In the genomic region with DNA sequence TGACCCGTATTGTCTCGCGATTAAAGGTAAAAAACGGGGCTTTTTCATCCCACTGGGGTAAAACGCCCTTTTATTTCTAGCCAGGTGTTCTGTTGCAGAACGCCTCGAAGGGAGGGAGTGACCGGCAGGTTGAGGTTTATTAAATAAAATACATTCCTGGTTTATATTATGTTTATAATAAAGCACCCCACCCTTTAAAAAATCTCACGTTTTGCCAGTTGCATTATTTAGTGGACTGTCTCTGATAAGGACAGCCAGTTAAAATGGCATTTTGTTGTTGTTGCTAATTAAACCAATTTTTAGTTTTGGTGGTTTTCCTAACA, we compare ENCODE assay signal across 8 cellular contexts. TPM values are rescaled to one million over a fixed set of nuclear protein-coding genes. Genes with fewer than 3 reads are reported as not detected.
DNase-seq lines count a peak whose midpoint lies in the region; ATAC-seq and TF ChIP-seq lines count a peak whose summit lies in the region.

No MANE protein-coding gene starts in this region.

- ATAC-seq in activated CD4-positive, alpha-beta T cell treated with anti-CD3 and anti-CD28 coated beads for 36 hours: no peak
- ATAC-seq in left lung: no peak
- ATAC-seq in GM19463 (IDR thresholded peaks at IDR 0.05; ENCODE audit: unreplicated experiment): no peak

- CTCF ChIA-PET in activated CD4-positive, alpha-beta T cell treated with anti-CD3 and anti-CD28 coated beads for 36 hours (lab: Charles Lee): no interaction called here

- peaks cover 10% of the 10 kb centered on the region for H3K4me1 Mint-ChIP-seq in activated CD4-positive, alpha-beta T cell treated with anti-CD3 and anti-CD28 coated beads for 36 hours

- intact Hi-C loops in activated CD4-positive, alpha-beta T cell treated with anti-CD3 and anti-CD28 coated beads for 36 hours (cut with DNase I, micrococcal nuclease): loop anchor here (1.0 to 2.0 kb wide), 12 partner anchors 24 to 583 kb away; partner anchors contain the start of genes ZNF568 (in 2 of the 2), ZNF829 (in 2 of the 2), ZNF260 (in 1 of the 2) and ZNF345 (in 1 of the 2)
- intact Hi-C loops in left lung (cut with DNase I): no loop called here
- intact Hi-C loops in testis (cut with DNase I; ENCODE audit: low total_unique reads): no loop called here

- in situ Hi-C loops in GM13976 (cut with MboI; ENCODE audit: low sequenced_read_pairs, unreplicated experiment): no loop called here

- peak overlapping the region; percentile 83 for H3K4me3 Mint-ChIP-seq in activated CD4-positive, alpha-beta T cell treated with anti-CD3 and anti-CD28 coated beads for 36 hours

- H3K4me1 ChIP-seq in left lung: peaks cover 0 to 10% of the 10 kb centered on the region in 2 donors
- H3K4me1 ChIP-seq in testis: peaks cover 2% of the 10 kb centered on the region

- POLR2A ChIA-PET in activated CD4-positive, alpha-beta T cell treated with anti-CD3 and anti-CD28 coated beads for 36 hours (lab: Charles Lee): no interaction called here

- DNase-seq in activated CD4-positive, alpha-beta T cell treated with anti-CD3 and anti-CD28 coated beads for 36 hours: no peak
- no peak for DNase-seq in activated CD4-positive, alpha-beta T cell treated with anti-CD3 and anti-CD28 coated beads for 1 hour
- DNase-seq in left lung (no peak), testis (no peak), NCI-H82 (lab: John Stamatoyannopoulos, UW) (no peak), GM13976 (ENCODE audit: low spot score) (no peak)

- peaks cover 54% of the 10 kb centered on the region for H3K36me3 Mint-ChIP-seq in activated CD4-positive, alpha-beta T cell treated with anti-CD3 and anti-CD28 coated beads for 36 hours (ENCODE audit: low read depth)

- peaks cover 43% of the 10 kb centered on the region for H3K9me3 Mint-ChIP-seq in activated CD4-positive, alpha-beta T cell treated with anti-CD3 and anti-CD28 coated beads for 36 hours (ENCODE audit: low read depth)

- H3K27me3 ChIP-seq in left lung (no peaks in the 10 kb centered on the region), testis (no peaks in the 10 kb centered on the region)

- peak overlapping the region; percentile 65 to 86 for H3K4me3 ChIP-seq in left lung
- peak overlapping the region; percentile 88 to 91 for H3K4me3 ChIP-seq in testis

- no peaks in the 10 kb centered on the region for H3K27me3 Mint-ChIP-seq in activated CD4-positive, alpha-beta T cell treated with anti-CD3 and anti-CD28 coated beads for 36 hours

- WGBS in testis, 2 donors: 0 to 1% methylated on average over 9 of the region's 9 CpGs

- H3K36me3 ChIP-seq in left lung (peaks cover 0 to 35% of the 10 kb centered on the region in 2 donors), testis (ENCODE audit: low read depth, missing control alignments) (no peaks in the 10 kb centered on the region)

- no peak for TF ChIP-seq CTCF in left lung (IDR thresholded peaks at IDR 0.05)
- TF ChIP-seq CTCF in testis (IDR thresholded peaks at IDR 0.05): no peak
- TF ChIP-seq CTCF in GM13976 (IDR thresholded peaks at IDR 0.05; ENCODE audit: borderline replicate concordance, control extremely low read depth, extremely low read depth, insufficient read depth, missing control alignments): no peak

- no peak for TF ChIP-seq POLR2A in testis (IDR thresholded peaks at IDR 0.05)

- H3K27ac Mint-ChIP-seq in activated CD4-positive, alpha-beta T cell treated with anti-CD3 and anti-CD28 coated beads for 36 hours: peak overlapping the region; percentile 92

- H3K27ac ChIP-seq in angular gyrus (ENCODE audit: low read depth, low read length) (peak overlapping the region; percentile 30), left lung (peak overlapping the region; percentile 82), testis (peak overlapping the region; percentile 71 to 76)

- H3K9me3 ChIP-seq in left lung (peaks cover 0 to 86% of the 10 kb centered on the region in 2 donors), testis (no peaks in the 10 kb centered on the region)

RNA-seq across cellular contexts. Expression of gene ZNF850, which starts 25.1 kb away (rescaled TPM):
- 10 to 100 TPM in 1 of 2 experiments, 1 to 10 TPM in 1; 7.0 to 10.7 TPM for total RNA-seq in activated CD4-positive, alpha-beta T cell treated with anti-CD3 and anti-CD28 coated beads for 36 hours
- total RNA-seq in left lung (1 to 10 TPM; 3.3 to 4.1 TPM), testis (10 to 100 TPM; 10.6 to 17.8 TPM)
- polyA plus RNA-seq in testis (ENCODE audit: insufficient read depth, low read depth, low replicate concordance): 4.1 TPM

RNA-seq across cellular contexts. Expression of gene ZNF790, which starts 40.4 kb away (rescaled TPM):
- 1 to 10 TPM; 7.1 to 8.8 TPM for total RNA-seq in activated CD4-positive, alpha-beta T cell treated with anti-CD3 and anti-CD28 coated beads for 36 hours
- total RNA-seq in left lung: 1 to 10 TPM; 6.8 to 7.5 TPM
- total RNA-seq in testis: 1 to 10 TPM; 7.4 to 9.3 TPM
- 16.9 TPM for polyA plus RNA-seq in testis (ENCODE audit: insufficient read depth, low read depth, low replicate concordance)

RNA-seq across cellular contexts. Expression of gene ZNF345, which starts 52.9 kb away (rescaled TPM):
- 1 to 10 TPM; 3.5 to 4.6 TPM for total RNA-seq in activated CD4-positive, alpha-beta T cell treated with anti-CD3 and anti-CD28 coated beads for 36 hours
- total RNA-seq in left lung: 1 to 10 TPM; 3.1 to 3.6 TPM
- total RNA-seq in testis: 10 to 100 TPM in 1 of 2 donors, 1 to 10 TPM in 1; 9.5 to 14.4 TPM
- 14.3 TPM for polyA plus RNA-seq in testis (ENCODE audit: insufficient read depth, low read depth, low replicate concordance)

Comparison
In these comparisons a context has a peak if more than half of its experiments do, and no peak if none do; other contexts are left out.
1. H3K27ac ChIP-seq: peak in every context shown above with its lines; median percentile 82 in left lung; 74 in testis; 30 in angular gyrus.
2. intact Hi-C loops: an anchor here in activated CD4-positive, alpha-beta T cell treated with anti-CD3 and anti-CD28 coated beads for 36 hours (1.0 to 2.0 kb wide); none called in left lung and testis.